10 cellular contexts compared by ENCODE assay signal in genomic region chr5:73826761-73827450, GRCh38.
A peak's percentile ranks its signal among the peaks of the same experiment; 100 is the strongest.
DNase-seq lines count a peak whose midpoint lies in the region; ATAC-seq and TF ChIP-seq lines count a peak whose summit lies in the region.
"Had no signal": no experiment of that assay in that cellular context is flagged by ENCODE, and none has a peak within 500 bp of the region (broad histone marks: within the 10 kb centered on the region; RNA-seq: fewer than 3 reads in every experiment).

No MANE protein-coding gene starts in this region.

- no peaks in the 10 kb centered on the region for H3K9me2 ChIP-seq in SK-N-SH

- no peak for DNase-seq in SK-N-SH
- peak; percentile 76 for DNase-seq in amniotic epithelial cell (ENCODE audit: low read depth)
- peak; percentile 98 for DNase-seq in iris pigment epithelial cell (ENCODE audit: low read depth)
- DNase-seq in head of caudate nucleus, result no peak
- no peak for DNase-seq in T-helper 1 cell
- no peak for DNase-seq in stomach
- no peak for DNase-seq in ACHN
- DNase-seq: BE2C, NCI-H524 treated with DMSO at 0.1 percent for 48 hours had no signal

- in situ Hi-C loops in ACHN (cut with HindIII; ENCODE audit: low pct_ligation_motif_present, low pct_unique_long_range_greater_than_20kb, low sequenced_read_pairs), result no loop called here

- no peak overlapping the region for H3K4me2 ChIP-seq in SK-N-SH

- TF ChIP-seq RAD21 in SK-N-SH (IDR thresholded peaks at IDR 0.05; ENCODE audit: low read length), result no peak

- POLR2A ChIA-PET in SK-N-SH (lab: Yijun Ruan, JAX), result no interaction called here

- H3K27ac ChIP-seq in SK-N-SH (ENCODE audit: low read depth in 2 of 2, low read length in 1 of 2) (no peak overlapping the region), stomach (no peak overlapping the region)

- H3K9me3 ChIP-seq in SK-N-SH (no peaks in the 10 kb centered on the region), stomach (no peaks in the 10 kb centered on the region)
- H3K9me3 ChIP-seq: BE2C had no signal

- H3K4me3 ChIP-seq in SK-N-SH (ENCODE audit: low read depth in 2 of 2, low read length in 1 of 2), result no peak overlapping the region
- H3K4me3 ChIP-seq in stomach, result no peak overlapping the region

- H3K79me2 ChIP-seq in SK-N-SH (ENCODE audit: insufficient read depth), result no peaks in the 10 kb centered on the region

- TF ChIP-seq CTCF in SK-N-SH (IDR thresholded peaks at IDR 0.05) (no peak), stomach (IDR thresholded peaks at IDR 0.05) (no peak)

- no peaks in the 10 kb centered on the region for H3F3A ChIP-seq in SK-N-SH (replicated peaks; ENCODE audit: insufficient read depth)

- H3K36me3 ChIP-seq in SK-N-SH (replicated peaks in 1 of 2; ENCODE audit: control insufficient read depth in 1 of 2, insufficient read depth in 2 of 2, low read length in 1 of 2) (no peaks in the 10 kb centered on the region), stomach (peaks cover 0 to 3% (median 0%) of the 10 kb centered on the region in 4 donors)

- intact Hi-C loops in head of caudate nucleus (cut with DNase I) (no loop called here), stomach (cut with DNase I; ENCODE audit: low total_unique reads) (no loop called here)

- H3K4me1 ChIP-seq in SK-N-SH (ENCODE audit: control insufficient read depth in 1 of 2, insufficient read depth in 2 of 2, low read depth in 1 of 2, low read length in 1 of 2), result peaks cover 0 to 21% of the 10 kb centered on the region in 2 experiments; a peak in 1 of 4 replicates
- peaks cover 8 to 42% (median 22%) of the 10 kb centered on the region in 4 donors for H3K4me1 ChIP-seq in stomach

- TF ChIP-seq EP300 in SK-N-SH (IDR thresholded peaks at IDR 0.05; ENCODE audit: borderline replicate concordance in 1 of 2, low read depth in 1 of 2, low read length in 1 of 2) (no peak), stomach (IDR thresholded peaks at IDR 0.05) (no peak)

- CTCF ChIA-PET in SK-N-SH (lab: Yijun Ruan, JAX), result interaction anchor here (1.4 kb wide), 1 partner anchor 236 kb away, joined by 3 read pairs; no protein-coding TSS in a partner anchor

- H3K27me3 ChIP-seq in SK-N-SH (ENCODE audit: insufficient read depth), result no peaks in the 10 kb centered on the region
- no peaks in the 10 kb centered on the region for H3K27me3 ChIP-seq in stomach
- H3K27me3 ChIP-seq: BE2C had no signal

- 75% methylated on average over 3 of the region's 3 CpGs for WGBS in SK-N-SH (ENCODE audit: low lambda C conversion rate)
- 56 to 77% (median 62%) methylated on average over 3 of the region's 3 CpGs for WGBS in stomach, 5 donors

- no peaks in the 10 kb centered on the region for H4K20me1 ChIP-seq in SK-N-SH (ENCODE audit: insufficient read depth)

- no peak for TF ChIP-seq POLR2A in stomach (IDR thresholded peaks at IDR 0.05)

- ATAC-seq in SK-N-SH treated with all-trans-retinoic acid at 6 μM for 48 hours, result peak; percentile 47; the same call in 1 of the 3 replicates

- no peak overlapping the region for H3K9ac ChIP-seq in SK-N-SH

- no peak overlapping the region for H2AFZ ChIP-seq in SK-N-SH (ENCODE audit: low read depth)

TF ChIP-seq in SK-N-SH treated with all-trans-retinoic acid at 6 μM for 48 hours, 23 proteins besides CTCF, POLR2A, EP300 and RAD21 (continues in another document):
- TF ChIP-seq TSHZ2 (CRISPR knock-in tag; IDR thresholded peaks at IDR 0.05), result no peak
- no peak for TF ChIP-seq SNAI2 (CRISPR knock-in tag; IDR thresholded peaks at IDR 0.05)
- no peak for TF ChIP-seq TOX (CRISPR knock-in tag; IDR thresholded peaks at IDR 0.05; ENCODE audit: borderline replicate concordance)
- no peak for TF ChIP-seq ARNTL (CRISPR knock-in tag; IDR thresholded peaks at IDR 0.05; ENCODE audit: borderline replicate concordance, low read depth)
- no peak for TF ChIP-seq RARB (CRISPR knock-in tag; IDR thresholded peaks at IDR 0.05)
- no peak for TF ChIP-seq BACH2 (CRISPR knock-in tag; IDR thresholded peaks at IDR 0.05; ENCODE audit: borderline replicate concordance)
- no peak for TF ChIP-seq POU6F1 (CRISPR knock-in tag; IDR thresholded peaks at IDR 0.05; ENCODE audit: borderline replicate concordance, low read depth)

TF ChIP-seq in SK-N-SH, 30 proteins besides CTCF, POLR2A, EP300 and RAD21 (continues in another document):
- TF ChIP-seq, protein P1, sequence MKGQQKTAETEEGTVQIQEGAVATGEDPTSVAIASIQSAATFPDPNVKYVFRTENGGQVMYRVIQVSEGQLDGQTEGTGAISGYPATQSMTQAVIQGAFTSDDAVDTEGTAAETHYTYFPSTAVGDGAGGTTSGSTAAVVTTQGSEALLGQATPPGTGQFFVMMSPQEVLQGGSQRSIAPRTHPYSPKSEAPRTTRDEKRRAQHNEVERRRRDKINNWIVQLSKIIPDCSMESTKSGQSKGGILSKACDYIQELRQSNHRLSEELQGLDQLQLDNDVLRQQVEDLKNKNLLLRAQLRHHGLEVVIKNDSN (IDR thresholded peaks at IDR 0.05; ENCODE audit: borderline replicate concordance, low read depth), result no peak
- no peak for TF ChIP-seq ZBTB33 (IDR thresholded peaks at IDR 0.05; ENCODE audit: borderline replicate concordance, low read depth)
- TF ChIP-seq GATA2 (CRISPR knock-in tag; IDR thresholded peaks at IDR 0.05), result no peak
- TF ChIP-seq EZH2phosphoT487 (IDR thresholded peaks at IDR 0.05; ENCODE audit: borderline replicate concordance, low read depth), result no peak
- TF ChIP-seq MAX (IDR thresholded peaks at IDR 0.05; ENCODE audit: low read depth), result no peak
- no peak for TF ChIP-seq JUND (IDR thresholded peaks at IDR 0.05)
- TF ChIP-seq, protein P2, sequence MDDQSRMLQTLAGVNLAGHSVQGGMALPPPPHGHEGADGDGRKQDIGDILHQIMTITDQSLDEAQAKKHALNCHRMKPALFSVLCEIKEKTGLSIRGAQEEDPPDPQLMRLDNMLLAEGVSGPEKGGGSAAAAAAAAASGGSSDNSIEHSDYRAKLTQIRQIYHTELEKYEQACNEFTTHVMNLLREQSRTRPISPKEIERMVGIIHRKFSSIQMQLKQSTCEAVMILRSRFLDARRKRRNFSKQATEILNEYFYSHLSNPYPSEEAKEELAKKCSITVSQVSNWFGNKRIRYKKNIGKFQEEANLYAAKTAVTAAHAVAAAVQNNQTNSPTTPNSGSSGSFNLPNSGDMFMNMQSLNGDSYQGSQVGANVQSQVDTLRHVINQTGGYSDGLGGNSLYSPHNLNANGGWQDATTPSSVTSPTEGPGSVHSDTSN (IDR thresholded peaks at IDR 0.05), result no peak
- TF ChIP-seq CHD2 (IDR thresholded peaks at IDR 0.05; ENCODE audit: low read length, partially characterized antibody), result no peak
- no peak for TF ChIP-seq FOXJ3 (CRISPR knock-in tag; IDR thresholded peaks at IDR 0.05)
- TF ChIP-seq, protein P3, sequence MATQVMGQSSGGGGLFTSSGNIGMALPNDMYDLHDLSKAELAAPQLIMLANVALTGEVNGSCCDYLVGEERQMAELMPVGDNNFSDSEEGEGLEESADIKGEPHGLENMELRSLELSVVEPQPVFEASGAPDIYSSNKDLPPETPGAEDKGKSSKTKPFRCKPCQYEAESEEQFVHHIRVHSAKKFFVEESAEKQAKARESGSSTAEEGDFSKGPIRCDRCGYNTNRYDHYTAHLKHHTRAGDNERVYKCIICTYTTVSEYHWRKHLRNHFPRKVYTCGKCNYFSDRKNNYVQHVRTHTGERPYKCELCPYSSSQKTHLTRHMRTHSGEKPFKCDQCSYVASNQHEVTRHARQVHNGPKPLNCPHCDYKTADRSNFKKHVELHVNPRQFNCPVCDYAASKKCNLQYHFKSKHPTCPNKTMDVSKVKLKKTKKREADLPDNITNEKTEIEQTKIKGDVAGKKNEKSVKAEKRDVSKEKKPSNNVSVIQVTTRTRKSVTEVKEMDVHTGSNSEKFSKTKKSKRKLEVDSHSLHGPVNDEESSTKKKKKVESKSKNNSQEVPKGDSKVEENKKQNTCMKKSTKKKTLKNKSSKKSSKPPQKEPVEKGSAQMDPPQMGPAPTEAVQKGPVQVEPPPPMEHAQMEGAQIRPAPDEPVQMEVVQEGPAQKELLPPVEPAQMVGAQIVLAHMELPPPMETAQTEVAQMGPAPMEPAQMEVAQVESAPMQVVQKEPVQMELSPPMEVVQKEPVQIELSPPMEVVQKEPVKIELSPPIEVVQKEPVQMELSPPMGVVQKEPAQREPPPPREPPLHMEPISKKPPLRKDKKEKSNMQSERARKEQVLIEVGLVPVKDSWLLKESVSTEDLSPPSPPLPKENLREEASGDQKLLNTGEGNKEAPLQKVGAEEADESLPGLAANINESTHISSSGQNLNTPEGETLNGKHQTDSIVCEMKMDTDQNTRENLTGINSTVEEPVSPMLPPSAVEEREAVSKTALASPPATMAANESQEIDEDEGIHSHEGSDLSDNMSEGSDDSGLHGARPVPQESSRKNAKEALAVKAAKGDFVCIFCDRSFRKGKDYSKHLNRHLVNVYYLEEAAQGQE (IDR thresholded peaks at IDR 0.05; ENCODE audit: low read depth, low read length), result no peak
- no peak for TF ChIP-seq SMC3 (IDR thresholded peaks at IDR 0.05; ENCODE audit: low read depth, low read length)
- no peak for TF ChIP-seq ELF1 (IDR thresholded peaks at IDR 0.05)
- TF ChIP-seq RFX5 (IDR thresholded peaks at IDR 0.05; ENCODE audit: low read length), result no peak
- no peak for TF ChIP-seq NRF1 (IDR thresholded peaks at IDR 0.05; ENCODE audit: low read depth, low read length)
- TF ChIP-seq FOSL2 (IDR thresholded peaks at IDR 0.05; ENCODE audit: borderline replicate concordance, low read depth), result no peak
- TF ChIP-seq RXRA (IDR thresholded peaks at IDR 0.05; ENCODE audit: borderline replicate concordance, low read depth), result no peak
- no peak for TF ChIP-seq TAF1 (IDR thresholded peaks at IDR 0.05; ENCODE audit: borderline replicate concordance, low read depth, low read length)

Comparison
In these comparisons a context has a peak if more than half of its experiments do, and no peak if none do; other contexts are left out.
1. DNase-seq: peak in amniotic epithelial cell (single experiment) and iris pigment epithelial cell (single experiment); none in SK-N-SH (single experiment), head of caudate nucleus (0 of 42), T-helper 1 cell (0 of 5), stomach (single experiment) and ACHN (single experiment).